18 cellular contexts compared by ENCODE assay signal in the genomic region with DNA sequence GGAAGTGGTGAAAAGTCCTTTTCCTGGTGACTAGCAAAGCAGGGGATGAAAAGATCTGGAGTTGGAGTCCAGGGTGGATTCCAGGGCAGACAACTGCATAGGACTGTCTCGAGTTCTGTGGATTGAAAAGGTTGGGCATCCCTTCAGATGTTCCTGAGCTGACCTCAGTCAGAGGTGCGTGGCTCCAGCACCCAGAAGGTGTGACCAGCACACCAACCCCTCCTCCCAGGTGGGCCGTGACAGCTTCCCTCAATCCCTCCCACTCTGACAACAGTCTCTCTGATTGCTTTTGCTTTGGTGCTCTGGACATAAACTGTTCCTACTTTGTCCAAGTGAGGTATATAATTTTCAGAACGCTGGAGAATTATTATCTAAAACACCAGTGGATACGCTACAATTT.
A peak's percentile ranks its signal among the peaks of the same experiment; 100 is the strongest.
DNase-seq lines count a peak whose midpoint lies in the region; ATAC-seq, FAIRE-seq and TF ChIP-seq lines count a peak whose summit lies in the region.
"Had no signal": no experiment of that assay in that cellular context is flagged by ENCODE, and none has a peak within 500 bp of the region (broad histone marks: within the 10 kb centered on the region; RNA-seq: fewer than 3 reads in every experiment).

No MANE protein-coding gene starts in this region.

- H3K27ac Mint-ChIP-seq in T-cell, result peak overlapping the region; percentile 91 to 98
- H3K27ac Mint-ChIP-seq in stimulated activated naive CD8-positive, alpha-beta T cell treated with anti-CD3 and anti-CD28 coated beads, Interleukin-15, Interleukin-2, amounts not matched to agents 100 ng/mL and 50 ng/mL, for 24 hours, result peak overlapping the region; percentile 99

- no peak for TF ChIP-seq EP300 in GM12878 (IDR thresholded peaks at IDR 0.05; ENCODE audit: borderline replicate concordance in 1 of 2, control insufficient read depth in 1 of 2, low read depth in 2 of 2, low read length in 2 of 2)

- H3K9ac ChIP-seq in GM12878 (ENCODE audit: control insufficient read depth, insufficient read depth, low read length), result no peak overlapping the region; the same call in 1 of the 2 replicates

- peaks cover 2% of the 10 kb centered on the region for H3K4me1 ChIP-seq in right cardiac atrium (ENCODE audit: control insufficient read depth, insufficient read depth, low read length)
- peaks cover 41% of the 10 kb centered on the region for H3K4me1 ChIP-seq in GM12878 (ENCODE audit: control insufficient read depth, insufficient read depth, low read length)
- peaks cover 3% of the 10 kb centered on the region for H3K4me1 ChIP-seq in testis
- H3K4me1 ChIP-seq: left lung, pancreas, upper lobe of left lung had no signal

- H3K4me3 ChIP-seq in right cardiac atrium (ENCODE audit: low read length) (no peak overlapping the region), GM12878 (no peak overlapping the region), testis (no peak overlapping the region)
- H3K4me3 ChIP-seq: left lung, pancreas, upper lobe of left lung had no signal

- BruUV-seq in GM12878 (replicated peaks; lab: Mats Ljungman, UMichigan), result no TSS peak

- H3K36me3 Mint-ChIP-seq in T-cell, result peaks cover 71% of the 10 kb centered on the region
- H3K36me3 Mint-ChIP-seq in stimulated activated naive CD8-positive, alpha-beta T cell treated with anti-CD3 and anti-CD28 coated beads, Interleukin-15, Interleukin-2, amounts not matched to agents 100 ng/mL and 50 ng/mL, for 24 hours (ENCODE audit: low read depth), result peaks cover 93% of the 10 kb centered on the region

- RAD21 ChIA-PET in GM12878 (lab: Charles Lee; ENCODE audit: unreplicated experiment), result interaction anchor here (1.6 to 27.9 kb wide), 3 partner anchors 7 to 47 kb away, joined by 5 to 797 read pairs (median 797); no protein-coding TSS in a partner anchor

- H3K27ac ChIP-seq in right cardiac atrium (ENCODE audit: low read length) (peak overlapping the region; percentile 56), GM12878 (ENCODE audit: control insufficient read depth, insufficient read depth) (no peak overlapping the region), testis (no peak overlapping the region), substantia nigra (ENCODE audit: low read depth, low read length, poor library complexity, severe bottlenecking) (no peak overlapping the region)
- H3K27ac ChIP-seq: foreskin keratinocyte, left lung, pancreas had no signal

- no peaks in the 10 kb centered on the region for H3K27me3 ChIP-seq in right cardiac atrium (ENCODE audit: control insufficient read depth, insufficient read depth)
- no peaks in the 10 kb centered on the region for H3K27me3 ChIP-seq in GM12878 (replicated peaks in 1 of 2; ENCODE audit: control insufficient read depth in 2 of 2, insufficient read depth in 2 of 2, low read length in 1 of 2)
- no peaks in the 10 kb centered on the region for H3K27me3 ChIP-seq in testis
- H3K27me3 ChIP-seq: foreskin keratinocyte, left lung, upper lobe of left lung had no signal

- intact Hi-C loops in right cardiac atrium (cut with DNase I), result no loop called here
- intact Hi-C loops in cardiac septum (cut with DNase I), result no loop called here
- intact Hi-C loops in GM12878 (cut with micrococcal nuclease; ENCODE audit: unreplicated experiment), result no loop called here
- intact Hi-C loops in testis (cut with DNase I; ENCODE audit: low total_unique reads), result no loop called here

- no peaks in the 10 kb centered on the region for H3K27me3 Mint-ChIP-seq in T-cell
- no peaks in the 10 kb centered on the region for H3K27me3 Mint-ChIP-seq in stimulated activated naive CD8-positive, alpha-beta T cell treated with anti-CD3 and anti-CD28 coated beads, Interleukin-15, Interleukin-2, amounts not matched to agents 100 ng/mL and 50 ng/mL, for 24 hours
- H3K27me3 Mint-ChIP-seq: activated B cell treated with CpG ODN at 0.5 μM for 24 hours had no signal

- peak overlapping the region; percentile 84 to 87 (median 86) for H3K4me3 Mint-ChIP-seq in T-cell
- peak overlapping the region; percentile 87 for H3K4me3 Mint-ChIP-seq in stimulated activated naive CD8-positive, alpha-beta T cell treated with anti-CD3 and anti-CD28 coated beads, Interleukin-15, Interleukin-2, amounts not matched to agents 100 ng/mL and 50 ng/mL, for 24 hours
- H3K4me3 Mint-ChIP-seq: activated B cell treated with CpG ODN at 0.5 μM for 24 hours had no signal

- in situ Hi-C loops in GM12878 (cut with MboI), result no loop called here

- TF ChIP-seq CTCF in GM12878 (IDR thresholded peaks at IDR 0.05 in 2 of 3, conservative IDR thresholded peaks at IDR 0.05 in 1 of 3; ENCODE audit: control insufficient read depth in 2 of 3, extremely low read depth in 1 of 3, insufficient read depth in 1 of 3, low read depth in 3 of 3, low read length in 3 of 3) (no peak), testis (IDR thresholded peaks at IDR 0.05) (no peak)

- no peak overlapping the region for H3K4me2 ChIP-seq in GM12878 (ENCODE audit: control insufficient read depth, insufficient read depth)

- DNase-seq in right cardiac atrium (no peak), cardiac septum (ENCODE audit: low spot score) (no peak), T-cell (no peak), GM12878 (ENCODE audit: low read depth, low spot score) (no peak), testis (no peak), substantia nigra (lab: John Stamatoyannopoulos, UW) (no peak)
- DNase-seq: activated B cell treated with CpG ODN at 0.5 μM for 24 hours, AML-193, cortex of kidney, foreskin keratinocyte, left lung, NCI-H1436 treated with DMSO at 0.1 percent for 48 hours, pancreas, RPMI8226, upper lobe of left lung had no signal

- POLR2A ChIA-PET in T-cell (lab: Charles Lee), result no interaction called here
- POLR2A ChIA-PET in GM12878 (lab: Charles Lee), result interaction anchor here (0.6 to 35.4 kb wide), 5 partner anchors 0 to 803 kb away, joined by 3 to 875 read pairs (median 3); no protein-coding TSS in a partner anchor

- SMC1A ChIA-PET in GM12878 (lab: Charles Lee; ENCODE audit: uncharacterized antibody, unreplicated experiment), result interaction anchor here (0.7 to 19.9 kb wide), 14 partner anchors 8 to 59 kb away, joined by 3 to 357 read pairs (median 6); no protein-coding TSS in a partner anchor

- no peaks in the 10 kb centered on the region for H3K9me3 ChIP-seq in right cardiac atrium (ENCODE audit: control insufficient read depth, low read length)
- no peaks in the 10 kb centered on the region; the same call in 2 of the 3 replicates for H3K9me3 ChIP-seq in GM12878 (replicated peaks; ENCODE audit: control insufficient read depth, insufficient read depth, low read length)
- no peaks in the 10 kb centered on the region for H3K9me3 ChIP-seq in testis
- H3K9me3 ChIP-seq: left lung, pancreas, upper lobe of left lung had no signal

- WGBS in right cardiac atrium, result 51% methylated on average over 5 of the region's 5 CpGs
- WGBS in GM12878 (ENCODE audit: insufficient coverage, insufficient replicate concordance, low lambda C conversion rate, missing lambda C conversion rate), result 58% methylated on average over 5 of the region's 5 CpGs
- 73 to 76% methylated on average over 4 to 5 of the region's 5 CpGs for WGBS in testis, 2 donors

- H3K4me1 Mint-ChIP-seq in T-cell, result peaks cover 41 to 81% (median 54%) of the 10 kb centered on the region in 3 donors
- H3K4me1 Mint-ChIP-seq in stimulated activated naive CD8-positive, alpha-beta T cell treated with anti-CD3 and anti-CD28 coated beads, Interleukin-15, Interleukin-2, amounts not matched to agents 100 ng/mL and 50 ng/mL, for 24 hours (ENCODE audit: low read depth), result peaks cover 59% of the 10 kb centered on the region

- H3K9me3 Mint-ChIP-seq in T-cell, result no peaks in the 10 kb centered on the region
- H3K9me3 Mint-ChIP-seq in stimulated activated naive CD8-positive, alpha-beta T cell treated with anti-CD3 and anti-CD28 coated beads, Interleukin-15, Interleukin-2, amounts not matched to agents 100 ng/mL and 50 ng/mL, for 24 hours, result no peaks in the 10 kb centered on the region
- H3K9me3 Mint-ChIP-seq: activated B cell treated with CpG ODN at 0.5 μM for 24 hours had no signal

- H4K20me1 ChIP-seq in GM12878 (ENCODE audit: control insufficient read depth, insufficient read depth), result no peaks in the 10 kb centered on the region

- H2AFZ ChIP-seq in GM12878 (ENCODE audit: control insufficient read depth, low read depth, low read length), result no peak overlapping the region; the same call in 1 of the 2 replicates

- TF ChIP-seq POLR2A in GM12878 (IDR thresholded peaks at IDR 0.05; ENCODE audit: low read depth, low read length) (no peak), testis (IDR thresholded peaks at IDR 0.05) (no peak)

- FAIRE-seq in GM12878 (lab: Jason Lieb, UNC), result no peak
- FAIRE-seq: HepG2, pancreas had no signal

- H3K36me3 ChIP-seq in GM12878 (ENCODE audit: control insufficient read depth in 2 of 2, insufficient read depth in 2 of 2, low read length in 1 of 2) (no peaks in the 10 kb centered on the region; a peak in 1 of 4 replicates), testis (ENCODE audit: low read depth, missing control alignments) (no peaks in the 10 kb centered on the region)
- H3K36me3 ChIP-seq: left lung, pancreas, upper lobe of left lung had no signal

- ATAC-seq in right cardiac atrium (no peak), T-cell (replicated peaks in 1 of 4) (peak in 2 of 4 experiments; percentile 13 to 22), GM12878 (no peak), GM19452 (IDR thresholded peaks at IDR 0.05; ENCODE audit: unreplicated experiment) (no peak)
- ATAC-seq: foreskin keratinocyte, HepG2, left lung had no signal

- peaks cover 19% of the 10 kb centered on the region for H3K79me2 ChIP-seq in GM12878 (ENCODE audit: control insufficient read depth, insufficient read depth, low read length)

- CTCF ChIA-PET in T-cell (lab: Charles Lee) (interaction anchor here in 1 of 2 donors (0.6 to 1.0 kb wide), 2 partner anchors 9 to 10 kb away, joined by 3 to 4 read pairs; no protein-coding TSS in a partner anchor), GM12878 (lab: Yijun Ruan, JAX) (interaction anchor here (0.9 to 2.2 kb wide), 8 partner anchors 9 to 111 kb away, joined by 3 to 5 read pairs (median 4); no protein-coding TSS in a partner anchor)

- no peak for TF ChIP-seq RAD21 in GM12878 (IDR thresholded peaks at IDR 0.05; ENCODE audit: insufficient read depth, low read depth, low read length)

TF ChIP-seq in GM12878, 131 proteins besides CTCF, POLR2A, EP300 and RAD21:
- TF ChIP-seq CEBPB (IDR thresholded peaks at IDR 0.05; ENCODE audit: borderline replicate concordance in 1 of 2, low read depth in 2 of 2, low read length in 2 of 2) (no peak), GATAD2B (conservative IDR thresholded peaks at IDR 0.05; ENCODE audit: low read depth) (no peak), IKZF1 (conservative IDR thresholded peaks at IDR 0.05) (0 out of 2 replicates have a peak, but pooled peaks have one; percentile 21)
TF ChIP-seq in GM12878: peak in this region for 1.
